15 cellular contexts compared by ENCODE assay signal in the genomic region with DNA sequence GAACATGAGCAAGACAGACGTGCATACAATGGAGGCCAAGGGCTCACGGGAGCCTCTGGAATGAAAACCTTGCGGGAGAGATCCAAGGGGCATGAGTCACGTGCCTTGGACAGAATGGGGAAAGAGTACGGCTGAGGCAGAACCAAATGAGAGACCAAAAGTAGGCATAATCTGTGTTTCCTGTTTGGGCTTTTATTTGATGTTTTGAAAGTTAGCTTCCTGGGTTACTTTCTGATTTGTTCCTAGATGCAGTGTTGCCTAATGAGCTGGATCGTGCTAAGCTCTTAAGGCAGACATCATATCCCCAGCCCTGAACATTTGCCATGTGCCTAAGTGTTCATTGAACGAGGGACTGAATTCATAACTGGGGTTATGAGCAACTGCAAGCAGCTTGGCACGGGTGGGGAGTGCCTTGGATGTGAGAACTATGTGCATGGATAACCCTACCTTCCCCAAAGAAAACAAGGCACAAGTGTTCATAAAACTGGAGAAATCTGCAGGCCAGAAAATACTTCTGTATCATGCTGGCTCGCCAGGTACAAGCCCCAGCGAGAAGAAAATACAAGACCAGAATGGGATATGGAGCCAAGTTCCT.
DNase-seq lines count a peak whose midpoint lies in the region; ATAC-seq and TF ChIP-seq lines count a peak whose summit lies in the region.
"Had no signal": no experiment of that assay in that cellular context is flagged by ENCODE, and none has a peak within 500 bp of the region (broad histone marks: within the 10 kb centered on the region; RNA-seq: fewer than 3 reads in every experiment).

No MANE protein-coding gene starts in this region.

- H2AFZ ChIP-seq in mammary epithelial cell (ENCODE audit: low read depth, low read length) = no peak overlapping the region

- H3K9me3 Mint-ChIP-seq in MCF 10A (ENCODE audit: unreplicated experiment) = no peaks in the 10 kb centered on the region
- no peaks in the 10 kb centered on the region for H3K9me3 Mint-ChIP-seq in activated CD8-positive, alpha-beta T cell treated with anti-CD3 and anti-CD28 coated beads, Interleukin-2, amount 10 ng/mL, durations not matched to agents 7 days and 5 days (ENCODE audit: insufficient read depth)

- dilution Hi-C loops in mammary epithelial cell (cut with HindIII; ENCODE audit: low sequenced_read_pairs) = no loop called here

- in situ Hi-C loops in mammary epithelial cell (cut with MboI; ENCODE audit: low sequenced_read_pairs in 2 of 2) = no loop called here
- in situ Hi-C loops in GM13977 (cut with MboI; ENCODE audit: low pct_unique_long_range_greater_than_20kb, low sequenced_read_pairs, unreplicated experiment) = no loop called here

- no peaks in the 10 kb centered on the region for H3K79me2 ChIP-seq in mammary epithelial cell (ENCODE audit: insufficient read depth, low read length)

- no peaks in the 10 kb centered on the region for H3K36me3 Mint-ChIP-seq in MCF 10A (ENCODE audit: insufficient read depth, unreplicated experiment)
- no peaks in the 10 kb centered on the region for H3K36me3 Mint-ChIP-seq in activated CD8-positive, alpha-beta T cell treated with anti-CD3 and anti-CD28 coated beads, Interleukin-2, amount 10 ng/mL, durations not matched to agents 7 days and 5 days (ENCODE audit: low read depth)

- H3K36me3 ChIP-seq in mammary epithelial cell (ENCODE audit: insufficient read depth, low read length) (peaks cover 11% of the 10 kb centered on the region), thyroid gland (no peaks in the 10 kb centered on the region)

- H3K4me1 Mint-ChIP-seq in MCF 10A (ENCODE audit: insufficient read depth, unreplicated experiment) = no peaks in the 10 kb centered on the region
- peaks cover 19% of the 10 kb centered on the region for H3K4me1 Mint-ChIP-seq in activated CD8-positive, alpha-beta T cell treated with anti-CD3 and anti-CD28 coated beads, Interleukin-2, amount 10 ng/mL, durations not matched to agents 7 days and 5 days (ENCODE audit: low read depth)

- 85% methylated on average over 10 of the region's 10 CpGs for WGBS in mammary epithelial cell (ENCODE audit: low coverage, missing lambda C conversion rate)
- WGBS in thyroid gland, 2 donors = 64 to 71% methylated on average over 10 of the region's 10 CpGs

- H3K27ac ChIP-seq in mammary epithelial cell (ENCODE audit: insufficient read depth, low read depth, low read length) (no peak overlapping the region), thyroid gland (peak overlapping the region in 2 of 3 donors; percentile 28 to 38)
- H3K27ac ChIP-seq: esophagus squamous epithelium had no signal

- intact Hi-C loops in MCF 10A (cut with micrococcal nuclease) = no loop called here
- intact Hi-C loops in mammary epithelial cell (cut with micrococcal nuclease) = no loop called here
- intact Hi-C loops in thyroid gland (cut with DNase I) = no loop called here

- DNase-seq in MCF 10A (ENCODE audit: unreplicated experiment) = peak; percentile 4
- DNase-seq in mammary epithelial cell = no peak
- DNase-seq in activated CD8-positive, alpha-beta T cell treated with anti-CD3 and anti-CD28 coated beads, Interleukin-2, amount 10 ng/mL, durations not matched to agents 7 days and 5 days = no peak
- DNase-seq in fibroblast of peridontal ligament (ENCODE audit: extremely low read depth) = peak; percentile 16
- DNase-seq in thyroid gland = peak; percentile 53 to 68
- no peak for DNase-seq in GM13977 (ENCODE audit: low spot score)
- DNase-seq in activated effector memory CD4-positive, alpha-beta T cell treated with Interleukin-2 at 50 U/mL for 16 hours = no peak
- DNase-seq in SHP77 (lab: John Stamatoyannopoulos, UW) = no peak
- DNase-seq: activated CD8-positive, alpha-beta memory T cell treated with anti-CD3 and anti-CD28 coated beads, Interleukin-2, amount 50 U/mL, for 4 hours; esophagus squamous epithelium; NCI-H1694; NCI-H526 treated with DMSO at 0.1 percent for 48 hours; retina; stimulated activated CD4-positive, alpha-beta T cell treated with anti-CD3 and anti-CD28 coated beads, Interleukin-4, amount 100 ng/mL, for 24 hours had no signal

- TF ChIP-seq POLR2A in thyroid gland (IDR thresholded peaks at IDR 0.05) = no peak

- no peak overlapping the region for H3K4me2 ChIP-seq in mammary epithelial cell (ENCODE audit: insufficient read depth, low read depth, low read length)

- H3K4me1 ChIP-seq in mammary epithelial cell (ENCODE audit: insufficient read depth, low read length) (no peaks in the 10 kb centered on the region), thyroid gland (peaks cover 13 to 18% of the 10 kb centered on the region in 2 donors)

- TF ChIP-seq CTCF in MCF 10A (IDR thresholded peaks at IDR 0.05; ENCODE audit: unreplicated experiment) (no peak), mammary epithelial cell (conservative IDR thresholded peaks at IDR 0.05 in 1 of 2, IDR thresholded peaks at IDR 0.05 in 1 of 2; ENCODE audit: extremely low read depth in 1 of 2, insufficient read depth in 1 of 2, low read depth in 1 of 2, low read length in 2 of 2) (no peak), thyroid gland (IDR thresholded peaks at IDR 0.05) (no peak), GM13977 (IDR thresholded peaks at IDR 0.05; ENCODE audit: extremely low read depth, insufficient read depth, missing control alignments) (no peak)

- H3K9me3 ChIP-seq in mammary epithelial cell (replicated peaks; ENCODE audit: insufficient read depth, low read length) (no peaks in the 10 kb centered on the region), thyroid gland (no peaks in the 10 kb centered on the region)
- H3K9me3 ChIP-seq: esophagus squamous epithelium had no signal

- no peaks in the 10 kb centered on the region for H3K27me3 Mint-ChIP-seq in MCF 10A (ENCODE audit: insufficient read depth, unreplicated experiment)
- peaks cover 3% of the 10 kb centered on the region for H3K27me3 Mint-ChIP-seq in activated CD8-positive, alpha-beta T cell treated with anti-CD3 and anti-CD28 coated beads, Interleukin-2, amount 10 ng/mL, durations not matched to agents 7 days and 5 days (ENCODE audit: low read depth)

- no peak overlapping the region for H3K4me3 Mint-ChIP-seq in MCF 10A (ENCODE audit: unreplicated experiment)
- peak overlapping the region; percentile 31 for H3K4me3 Mint-ChIP-seq in activated CD8-positive, alpha-beta T cell treated with anti-CD3 and anti-CD28 coated beads, Interleukin-2, amount 10 ng/mL, durations not matched to agents 7 days and 5 days

- CTCF ChIA-PET in MCF 10A (lab: Yijun Ruan, JAX) (interaction anchor here (0.6 kb wide), 1 partner anchor 25 kb away, joined by 3 read pairs; no protein-coding TSS in a partner anchor), mammary epithelial cell (lab: Charles Lee; ENCODE audit: low non-redundant PET) (interaction anchor here (0.6 kb wide), 1 partner anchor 1233 kb away, joined by 3 read pairs; no protein-coding TSS in a partner anchor)
- CTCF ChIA-PET in activated CD8-positive, alpha-beta T cell treated with anti-CD3 and anti-CD28 coated beads, Interleukin-2, amount 10 ng/mL, durations not matched to agents 7 days and 5 days (lab: Charles Lee) = interaction anchor here (0.6 kb wide), 1 partner anchor 335 kb away, joined by 3 read pairs; no protein-coding TSS in a partner anchor

- H3K9ac ChIP-seq in mammary epithelial cell (ENCODE audit: insufficient read depth, low read length) = no peak overlapping the region

- H3K27ac Mint-ChIP-seq in MCF 10A (ENCODE audit: low read depth, unreplicated experiment) = no peak overlapping the region
- peak overlapping the region; percentile 43 for H3K27ac Mint-ChIP-seq in activated CD8-positive, alpha-beta T cell treated with anti-CD3 and anti-CD28 coated beads, Interleukin-2, amount 10 ng/mL, durations not matched to agents 7 days and 5 days

- POLR2A ChIA-PET in MCF 10A (lab: Yijun Ruan, JAX) = interaction anchor here (0.9 kb wide), 1 partner anchor 380 kb away, joined by 4 read pairs; no protein-coding TSS in a partner anchor
- POLR2A ChIA-PET in activated CD8-positive, alpha-beta T cell treated with anti-CD3 and anti-CD28 coated beads, Interleukin-2, amount 10 ng/mL, durations not matched to agents 7 days and 5 days (lab: Charles Lee) = interaction anchor here (1.0 to 1.8 kb wide), 2 partner anchors 17 to 60 kb away, joined by 3 to 5 read pairs; partner anchors contain the start of gene RPL31

- no peak overlapping the region for H3K4me3 ChIP-seq in mammary epithelial cell (replicated peaks in 1 of 3; ENCODE audit: insufficient read depth in 1 of 3, low read depth in 2 of 3, low read length in 3 of 3)
- no peak overlapping the region for H3K4me3 ChIP-seq in thyroid gland (replicated peaks in 1 of 3)
- H3K4me3 ChIP-seq: esophagus squamous epithelium had no signal

- no peaks in the 10 kb centered on the region for H3K27me3 ChIP-seq in mammary epithelial cell (ENCODE audit: insufficient read depth, low read length)
- no peaks in the 10 kb centered on the region for H3K27me3 ChIP-seq in thyroid gland
- H3K27me3 ChIP-seq: esophagus squamous epithelium had no signal

- BruUV-seq in MCF 10A (replicated peaks; lab: Mats Ljungman, UMichigan) = no TSS peak
- BruUV-seq in mammary epithelial cell (replicated peaks; lab: Mats Ljungman, UMichigan) = no TSS peak

- H4K20me1 ChIP-seq in mammary epithelial cell (ENCODE audit: insufficient read depth, low read length) = no peaks in the 10 kb centered on the region

- ATAC-seq in activated CD8-positive, alpha-beta T cell treated with anti-CD3 and anti-CD28 coated beads, Interleukin-2, amount 10 ng/mL, durations not matched to agents 7 days and 5 days = peak; percentile 7
- ATAC-seq: Right ventricle myocardium inferior had no signal

Comparison
In these comparisons a context has a peak if more than half of its experiments do, and no peak if none do; other contexts are left out.
1. DNase-seq: peak in MCF 10A (single experiment), fibroblast of peridontal ligament (single experiment) and thyroid gland (2 of 2); none in mammary epithelial cell (single experiment), activated CD8-positive, alpha-beta T cell treated with anti-CD3 and anti-CD28 coated beads, Interleukin-2, amount 10 ng/mL, durations not matched to agents 7 days and 5 days (single experiment), GM13977 (single experiment), activated effector memory CD4-positive, alpha-beta T cell treated with Interleukin-2 at 50 U/mL for 16 hours (single experiment) and SHP77 (0 of 2).